ENCODE assay signal across 27 cellular contexts in the genomic region with DNA sequence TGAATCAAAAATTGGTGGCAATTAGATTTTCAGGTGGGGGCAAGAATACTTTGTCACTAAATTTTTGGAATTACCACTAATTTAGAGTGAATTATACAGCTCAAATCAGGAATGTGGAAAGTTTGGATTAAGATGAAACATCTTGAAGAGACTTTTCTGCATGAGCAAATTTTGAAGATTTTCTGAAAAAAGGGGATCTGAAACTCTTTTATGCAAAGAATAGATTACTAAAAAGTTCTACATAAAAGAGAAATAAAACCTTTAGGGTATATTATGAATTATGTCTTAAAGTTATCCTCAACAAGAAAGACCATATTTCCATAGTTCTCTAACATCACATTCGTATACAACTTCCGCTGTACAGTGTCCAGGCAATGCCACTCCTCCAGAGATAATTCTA.
"Had no signal": no experiment of that assay in that cellular context is flagged by ENCODE, and none has a peak within 500 bp of the region (broad histone marks: within the 10 kb centered on the region; RNA-seq: fewer than 3 reads in every experiment).

No MANE protein-coding gene starts in this region.

- H3K79me2 ChIP-seq: hepatocyte had no signal

- H3K27ac ChIP-seq: hepatocyte, left ventricle myocardium inferior, neural progenitor cell, neutrophil, prostate gland, skin epidermis, transverse colon, upper lobe of left lung, vagina had no signal

- DNase-seq: islet precursor cell; left ventricle myocardium inferior; midbrain; mucosa of descending colon; natural killer cell; nephron progenitor cell; occipital lobe; retina; stimulated activated CD4-positive, alpha-beta T cell treated with anti-CD3 and anti-CD28 coated beads, Interleukin-12 subunit alpha, Interleukin-12 subunit beta, amount 100 ng/mL, for 4 hours; stimulated activated CD4-positive, alpha-beta T cell treated with anti-CD3 and anti-CD28 coated beads, Interleukin-15, amount 100 ng/mL, for 24 hours; stimulated activated CD4-positive, alpha-beta T cell treated with anti-CD3 and anti-CD28 coated beads, Interleukin-2, amount 100 ng/mL, for 24 hours; stimulated activated CD4-positive, alpha-beta T cell treated with anti-CD3 and anti-CD28 coated beads, Interleukin-4, amount 100 ng/mL, for 1 hour; stimulated activated naive CD4-positive, alpha-beta T cell treated with Interleukin-2 at 50 U/mL for 16 hours; stimulated activated naive CD8-positive, alpha-beta T cell treated with anti-CD3 and anti-CD28 coated beads, Interleukin-15, amount 100 ng/mL, for 72 hours; substantia nigra; transverse colon; upper lobe of left lung had no signal

- H3K9me3 ChIP-seq: prostate gland, vagina had no signal

- H3K4me3 ChIP-seq: hepatocyte, left ventricle myocardium inferior, lung, mucosa of descending colon, neural progenitor cell, prostate gland, skin epidermis, transverse colon, upper lobe of left lung, vagina had no signal

- ATAC-seq: mucosa of descending colon; natural killer cell; right cardiac atrium; sciatic nerve; stimulated activated effector memory CD8-positive, alpha-beta T cell treated with anti-CD3 and anti-CD28 coated beads, Interleukin-12 subunit alpha, Interleukin-12 subunit beta, amount 100 ng/mL, for 72 hours; stimulated activated naive CD8-positive, alpha-beta T cell treated with anti-CD3 and anti-CD28 coated beads, Interleukin-15, amount 100 ng/mL, for 72 hours had no signal

- H3K9ac ChIP-seq: neural progenitor cell had no signal

- H3K4me2 ChIP-seq: hepatocyte, neural progenitor cell had no signal

- H3K4me3 Mint-ChIP-seq: natural killer cell; nephron progenitor cell; neural progenitor cell; stimulated activated effector memory CD8-positive, alpha-beta T cell treated with anti-CD3 and anti-CD28 coated beads, Interleukin-12 subunit alpha, Interleukin-12 subunit beta, amount 100 ng/mL, for 72 hours; stimulated activated naive CD8-positive, alpha-beta T cell treated with anti-CD3 and anti-CD28 coated beads, Interleukin-15, amount 100 ng/mL, for 72 hours had no signal

- H2AFZ ChIP-seq: hepatocyte, neural progenitor cell had no signal

- H3K27me3 Mint-ChIP-seq: stimulated activated naive CD8-positive, alpha-beta T cell treated with anti-CD3 and anti-CD28 coated beads, Interleukin-15, amount 100 ng/mL, for 72 hours had no signal

- H3K4me1 Mint-ChIP-seq: natural killer cell; nephron progenitor cell; neural progenitor cell; stimulated activated effector memory CD8-positive, alpha-beta T cell treated with anti-CD3 and anti-CD28 coated beads, Interleukin-12 subunit alpha, Interleukin-12 subunit beta, amount 100 ng/mL, for 72 hours; stimulated activated naive CD8-positive, alpha-beta T cell treated with anti-CD3 and anti-CD28 coated beads, Interleukin-15, amount 100 ng/mL, for 72 hours had no signal

- H3K27ac Mint-ChIP-seq: natural killer cell; nephron progenitor cell; neural progenitor cell; stimulated activated effector memory CD8-positive, alpha-beta T cell treated with anti-CD3 and anti-CD28 coated beads, Interleukin-12 subunit alpha, Interleukin-12 subunit beta, amount 100 ng/mL, for 72 hours; stimulated activated naive CD8-positive, alpha-beta T cell treated with anti-CD3 and anti-CD28 coated beads, Interleukin-15, amount 100 ng/mL, for 72 hours had no signal

- H3K27me3 ChIP-seq: hepatocyte, neutrophil, transverse colon, upper lobe of left lung, vagina had no signal

- H3K4me1 ChIP-seq: left ventricle myocardium inferior, neural progenitor cell, prostate gland, transverse colon, upper lobe of left lung, vagina had no signal
